1 cellular context compared by ENCODE assay signal in genomic region chr12:106840217-106840616, GRCh38.
A peak's percentile ranks its signal among the peaks of the same experiment; 100 is the strongest.
TF ChIP-seq lines count a peak whose summit lies in the region.

No MANE protein-coding gene starts in this region.

TF ChIP-seq in HepG2, 621 proteins besides CTCF, POLR2A, EP300 and RAD21 (continued from another document):
- TF ChIP-seq ARID5B (CRISPR knock-in tag; IDR thresholded peaks at IDR 0.05) (peak; percentile 10; the same call in 1 of the 2 replicates), ZNF737 (CRISPR knock-in tag; IDR thresholded peaks at IDR 0.05; ENCODE audit: borderline replicate concordance) (no peak), ZNF263 (CRISPR knock-in tag; IDR thresholded peaks at IDR 0.05) (no peak), MEIS1 (CRISPR knock-in tag; IDR thresholded peaks at IDR 0.05; ENCODE audit: borderline replicate concordance) (peak; percentile 88; the same call in 1 of the 2 replicates), SMC3 (IDR thresholded peaks at IDR 0.05; ENCODE audit: low read length) (no peak), SRY (CRISPR knock-in tag; IDR thresholded peaks at IDR 0.05) (no peak), ZNF572 (CRISPR knock-in tag; IDR thresholded peaks at IDR 0.05) (no peak), DNMT1 (CRISPR knock-in tag; IDR thresholded peaks at IDR 0.05) (no peak), ZFAT (CRISPR knock-in tag; conservative IDR thresholded peaks at IDR 0.05) (no peak), ELF3 (CRISPR knock-in tag; IDR thresholded peaks at IDR 0.05) (peak; percentile 86), CREBL2 (CRISPR knock-in tag; IDR thresholded peaks at IDR 0.05; ENCODE audit: borderline replicate concordance) (no peak), POLR2AphosphoS5 (IDR thresholded peaks at IDR 0.05; ENCODE audit: low read depth, low read length) (no peak), HOXA5 (CRISPR knock-in tag; IDR thresholded peaks at IDR 0.05) (peak; percentile 70; the same call in 1 of the 2 replicates), PATZ1 (CRISPR knock-in tag; IDR thresholded peaks at IDR 0.05) (peak; percentile 29; the same call in 1 of the 2 replicates), ZBTB25 (CRISPR knock-in tag; IDR thresholded peaks at IDR 0.05) (no peak), FOXO1 (CRISPR knock-in tag; IDR thresholded peaks at IDR 0.05) (no peak), FOSL2 (CRISPR knock-in tag; IDR thresholded peaks at IDR 0.05) (no peak), DZIP1 (CRISPR knock-in tag; IDR thresholded peaks at IDR 0.05) (no peak), MEIS2 (CRISPR knock-in tag; IDR thresholded peaks at IDR 0.05) (peak; percentile 43; the same call in 1 of the 2 replicates), CEBPG (CRISPR knock-in tag; IDR thresholded peaks at IDR 0.05) (no peak), TFDP2 (CRISPR knock-in tag; IDR thresholded peaks at IDR 0.05) (no peak), ZNF549 (CRISPR knock-in tag; IDR thresholded peaks at IDR 0.05) (no peak), ZFP62 (CRISPR knock-in tag; IDR thresholded peaks at IDR 0.05) (no peak), PBX2 (CRISPR knock-in tag; IDR thresholded peaks at IDR 0.05) (peak; percentile 57; the same call in 1 of the 2 replicates), ATM (IDR thresholded peaks at IDR 0.05; ENCODE audit: borderline replicate concordance) (no peak), ATF1 (CRISPR knock-in tag; IDR thresholded peaks at IDR 0.05) (no peak), ZSCAN12 (CRISPR knock-in tag; IDR thresholded peaks at IDR 0.05) (no peak), ZMYM2 (CRISPR knock-in tag; IDR thresholded peaks at IDR 0.05) (no peak), ZNF430 (CRISPR knock-in tag; IDR thresholded peaks at IDR 0.05) (no peak), GATAD1 (CRISPR knock-in tag; IDR thresholded peaks at IDR 0.05) (no peak), HNRNPH1 (optimal IDR thresholded peaks at IDR 0.05; ENCODE audit: low read depth, low read length) (no peak), ATRX (CRISPR knock-in tag; IDR thresholded peaks at IDR 0.05; ENCODE audit: borderline replicate concordance) (no peak), NONO (IDR thresholded peaks at IDR 0.05) (no peak), NONO (CRISPR knock-in tag; conservative IDR thresholded peaks at IDR 0.05) (no peak), ZNF367 (CRISPR knock-in tag; IDR thresholded peaks at IDR 0.05; ENCODE audit: borderline replicate concordance) (no peak), ARID3A (IDR thresholded peaks at IDR 0.05; ENCODE audit: low read depth, low read length) (peak; percentile 10; the same call in 1 of the 2 replicates), PBX3 (CRISPR knock-in tag; IDR thresholded peaks at IDR 0.05; ENCODE audit: borderline replicate concordance) (no peak), NCOA2 (CRISPR knock-in tag; IDR thresholded peaks at IDR 0.05) (no peak), IRF2 (CRISPR knock-in tag; IDR thresholded peaks at IDR 0.05) (no peak), RFX1 (IDR thresholded peaks at IDR 0.05) (no peak), KDM4B (CRISPR knock-in tag; IDR thresholded peaks at IDR 0.05) (no peak), ZNF747 (CRISPR knock-in tag; IDR thresholded peaks at IDR 0.05; ENCODE audit: borderline replicate concordance) (no peak)
